22 cellular contexts compared by ENCODE assay signal in genomic region chr22:29194269-29194668, GRCh38. TPM values are rescaled to one million over a fixed set of nuclear protein-coding genes. Genes with fewer than 3 reads are reported as not detected.
DNase-seq lines count a peak whose midpoint lies in the region; ATAC-seq and TF ChIP-seq lines count a peak whose summit lies in the region.
"Had no signal": no experiment of that assay in that cellular context is flagged by ENCODE, and none has a peak within 500 bp of the region (broad histone marks: within the 10 kb centered on the region; RNA-seq: fewer than 3 reads in every experiment).

No MANE protein-coding gene starts in this region.

- H3K9me3 ChIP-seq in DND-41 (ENCODE audit: insufficient read depth, low read length, severe bottlenecking) (no peaks in the 10 kb centered on the region), SJCRH30 (replicated peaks) (no peaks in the 10 kb centered on the region)
- H3K9me3 ChIP-seq: colonic mucosa, tibial artery had no signal

- no peak overlapping the region for H3K4me3 Mint-ChIP-seq in chondrocyte (ENCODE audit: unreplicated experiment)
- H3K4me3 Mint-ChIP-seq: activated CD8-positive, alpha-beta memory T cell treated with anti-CD3 and anti-CD28 coated beads, Interleukin-2, amount 10 ng/mL, durations not matched to agents 7 days and 5 days; activated naive CD8-positive, alpha-beta T cell treated with anti-CD3 and anti-CD28 coated beads for 36 hours; stimulated activated naive CD8-positive, alpha-beta T cell treated with anti-CD3 and anti-CD28 coated beads, Interleukin-15, Interleukin-2, amounts not matched to agents 100 ng/mL and 50 ng/mL, for 24 hours had no signal

- peaks cover 14% of the 10 kb centered on the region; the same call in 1 of the 2 replicates for H3K36me3 ChIP-seq in DND-41 (ENCODE audit: insufficient read depth, low read length)
- no peaks in the 10 kb centered on the region for H3K36me3 ChIP-seq in SJCRH30
- H3K36me3 ChIP-seq: colonic mucosa, left ventricle myocardium inferior, tibial artery had no signal

- H3K4me1 Mint-ChIP-seq in chondrocyte (ENCODE audit: low read depth) = peaks cover 3% of the 10 kb centered on the region
- H3K4me1 Mint-ChIP-seq: activated CD8-positive, alpha-beta memory T cell treated with anti-CD3 and anti-CD28 coated beads, Interleukin-2, amount 10 ng/mL, durations not matched to agents 7 days and 5 days; activated naive CD8-positive, alpha-beta T cell treated with anti-CD3 and anti-CD28 coated beads for 36 hours had no signal

- no peak for DNase-seq in DND-41
- peak in 69 of 76 experiments; percentile 15 to 91 (median 60) for DNase-seq in HUDEP-2 (lab: John Stamatoyannopoulos, UW; ENCODE audit: unreplicated experiment in 76 of 76)
- no peak for DNase-seq in chondrocyte (ENCODE audit: low spot score)
- DNase-seq in SJCRH30 = no peak
- DNase-seq in stimulated activated CD4-positive, alpha-beta T cell treated with anti-CD3 and anti-CD28 coated beads, Interleukin-15, amount 100 ng/mL, for 24 hours = no peak
- DNase-seq: activated CD4-positive, alpha-beta T cell treated with anti-CD3 and anti-CD28 coated beads for 4 hours; activated CD8-positive, alpha-beta memory T cell treated with anti-CD3 and anti-CD28 coated beads, Interleukin-2, amount 10 ng/mL, durations not matched to agents 7 days and 5 days; activated naive CD8-positive, alpha-beta T cell treated with anti-CD3 and anti-CD28 coated beads for 36 hours; colonic mucosa; GOT3; head of caudate nucleus; left ventricle myocardium inferior; NCI-H1417 treated with DMSO at 0.1 percent for 48 hours; NCI-H526 treated with DMSO at 0.1 percent for 48 hours; stimulated activated CD4-positive, alpha-beta T cell treated with anti-CD3 and anti-CD28 coated beads, Interleukin-4, amount 100 ng/mL, for 1 hour had no signal

- H3K27me3 Mint-ChIP-seq in chondrocyte (ENCODE audit: low read depth) = no peaks in the 10 kb centered on the region

- H3K9me3 Mint-ChIP-seq in chondrocyte (ENCODE audit: low read depth) = no peaks in the 10 kb centered on the region
- H3K9me3 Mint-ChIP-seq: activated naive CD8-positive, alpha-beta T cell treated with anti-CD3 and anti-CD28 coated beads for 36 hours; stimulated activated naive CD8-positive, alpha-beta T cell treated with anti-CD3 and anti-CD28 coated beads, Interleukin-15, Interleukin-2, amounts not matched to agents 100 ng/mL and 50 ng/mL, for 24 hours had no signal

- H3K4me1 ChIP-seq in DND-41 (ENCODE audit: insufficient read depth, low read length) (peaks cover 12% of the 10 kb centered on the region), SJCRH30 (no peaks in the 10 kb centered on the region)
- H3K4me1 ChIP-seq: colonic mucosa, tibial artery had no signal

- H3K4me3 ChIP-seq in DND-41 (ENCODE audit: low read depth in 1 of 2, low read length in 2 of 2) (no peak overlapping the region), SJCRH30 (no peak overlapping the region)
- H3K4me3 ChIP-seq: colonic mucosa, left ventricle myocardium inferior, smooth muscle cell, tibial artery had no signal

- H3K27ac ChIP-seq in 22Rv1 = no peak overlapping the region
- no peak overlapping the region for H3K27ac ChIP-seq in DND-41 (ENCODE audit: low read length)
- H3K27ac ChIP-seq in SJCRH30 = no peak overlapping the region
- H3K27ac ChIP-seq: colonic mucosa, left ventricle myocardium inferior, tibial artery had no signal

- H3K27me3 ChIP-seq in DND-41 (ENCODE audit: insufficient read depth, low read length, poor library complexity) (no peaks in the 10 kb centered on the region), SJCRH30 (no peaks in the 10 kb centered on the region)
- H3K27me3 ChIP-seq: colonic mucosa had no signal

- no peak overlapping the region for H3K9ac ChIP-seq in DND-41 (ENCODE audit: low read depth, low read length)

- no peak overlapping the region for H3K4me2 ChIP-seq in DND-41 (ENCODE audit: insufficient read depth, low read length)
- H3K4me2 ChIP-seq: smooth muscle cell had no signal

- no peaks in the 10 kb centered on the region for H4K20me1 ChIP-seq in DND-41 (ENCODE audit: insufficient read depth, low read length)

- TF ChIP-seq CTCF in 22Rv1 (IDR thresholded peaks at IDR 0.05) (peak; percentile 22; the same call in 1 of the 2 replicates), DND-41 (IDR thresholded peaks at IDR 0.05; ENCODE audit: borderline replicate concordance, extremely low read depth, low read length, poor library complexity, severe bottlenecking) (peak; percentile 46), chondrocyte (IDR thresholded peaks at IDR 0.05) (peak; percentile 47)

- peaks cover 2% of the 10 kb centered on the region; the same call in 1 of the 2 replicates for H3K79me2 ChIP-seq in DND-41 (ENCODE audit: insufficient read depth, low read length)

- no peak for ATAC-seq in DND-41 (ENCODE audit: insufficient read depth, low read depth)
- no peak for ATAC-seq in GM18858 (IDR thresholded peaks at IDR 0.05; ENCODE audit: unreplicated experiment)
- ATAC-seq in HG03025 (IDR thresholded peaks at IDR 0.05; ENCODE audit: low FRiP score, unreplicated experiment) = no peak
- ATAC-seq: activated CD8-positive, alpha-beta memory T cell treated with anti-CD3 and anti-CD28 coated beads, Interleukin-2, amount 10 ng/mL, durations not matched to agents 7 days and 5 days; Right ventricle myocardium inferior had no signal

- no peak overlapping the region for H2AFZ ChIP-seq in DND-41 (ENCODE audit: low read depth, low read length)

- H3K27ac Mint-ChIP-seq in chondrocyte (ENCODE audit: unreplicated experiment) = no peak overlapping the region
- H3K27ac Mint-ChIP-seq: activated CD8-positive, alpha-beta memory T cell treated with anti-CD3 and anti-CD28 coated beads, Interleukin-2, amount 10 ng/mL, durations not matched to agents 7 days and 5 days; activated naive CD8-positive, alpha-beta T cell treated with anti-CD3 and anti-CD28 coated beads for 36 hours; stimulated activated naive CD8-positive, alpha-beta T cell treated with anti-CD3 and anti-CD28 coated beads, Interleukin-15, Interleukin-2, amounts not matched to agents 100 ng/mL and 50 ng/mL, for 24 hours had no signal

- H3K36me3 Mint-ChIP-seq in chondrocyte (ENCODE audit: low read depth) = no peaks in the 10 kb centered on the region

RNA-seq across cellular contexts. Expression of gene EMID1, which starts 11.4 kb away (rescaled TPM):
- 0.33 to 0.41 TPM in 2 of 3 replicates, not detected in the other for total RNA-seq in chondrocyte
- total RNA-seq in SJCRH30 (2014; rRNA removed; shearing (Covaris generic)) = 2.2 and 2.3 TPM in 2 replicates
- total RNA-seq: activated naive CD8-positive, alpha-beta T cell treated with anti-CD3 and anti-CD28 coated beads for 36 hours had no signal

Comparison
In these comparisons a context has a peak if more than half of its experiments do, and no peak if none do; other contexts are left out.
1. DNase-seq: peak in HUDEP-2 (69 of 76); none in DND-41 (single experiment), chondrocyte (single experiment), SJCRH30 (0 of 2) and stimulated activated CD4-positive, alpha-beta T cell treated with anti-CD3 and anti-CD28 coated beads, Interleukin-15, amount 100 ng/mL, for 24 hours (single experiment).
2. Peak in every context shown above with its lines, with median percentiles within 50 percentile points of each other: CTCF ChIP-seq.